In genomic region chr20:41142241-41142640, GRCh38 we compare ENCODE assay signal across 2 cellular contexts.
TF ChIP-seq lines count a peak whose summit lies in the region.

No MANE protein-coding gene starts in this region.

TF ChIP-seq in GM12878, 131 proteins besides CTCF, POLR2A, EP300 and RAD21:
- TF ChIP-seq, protein P1, sequence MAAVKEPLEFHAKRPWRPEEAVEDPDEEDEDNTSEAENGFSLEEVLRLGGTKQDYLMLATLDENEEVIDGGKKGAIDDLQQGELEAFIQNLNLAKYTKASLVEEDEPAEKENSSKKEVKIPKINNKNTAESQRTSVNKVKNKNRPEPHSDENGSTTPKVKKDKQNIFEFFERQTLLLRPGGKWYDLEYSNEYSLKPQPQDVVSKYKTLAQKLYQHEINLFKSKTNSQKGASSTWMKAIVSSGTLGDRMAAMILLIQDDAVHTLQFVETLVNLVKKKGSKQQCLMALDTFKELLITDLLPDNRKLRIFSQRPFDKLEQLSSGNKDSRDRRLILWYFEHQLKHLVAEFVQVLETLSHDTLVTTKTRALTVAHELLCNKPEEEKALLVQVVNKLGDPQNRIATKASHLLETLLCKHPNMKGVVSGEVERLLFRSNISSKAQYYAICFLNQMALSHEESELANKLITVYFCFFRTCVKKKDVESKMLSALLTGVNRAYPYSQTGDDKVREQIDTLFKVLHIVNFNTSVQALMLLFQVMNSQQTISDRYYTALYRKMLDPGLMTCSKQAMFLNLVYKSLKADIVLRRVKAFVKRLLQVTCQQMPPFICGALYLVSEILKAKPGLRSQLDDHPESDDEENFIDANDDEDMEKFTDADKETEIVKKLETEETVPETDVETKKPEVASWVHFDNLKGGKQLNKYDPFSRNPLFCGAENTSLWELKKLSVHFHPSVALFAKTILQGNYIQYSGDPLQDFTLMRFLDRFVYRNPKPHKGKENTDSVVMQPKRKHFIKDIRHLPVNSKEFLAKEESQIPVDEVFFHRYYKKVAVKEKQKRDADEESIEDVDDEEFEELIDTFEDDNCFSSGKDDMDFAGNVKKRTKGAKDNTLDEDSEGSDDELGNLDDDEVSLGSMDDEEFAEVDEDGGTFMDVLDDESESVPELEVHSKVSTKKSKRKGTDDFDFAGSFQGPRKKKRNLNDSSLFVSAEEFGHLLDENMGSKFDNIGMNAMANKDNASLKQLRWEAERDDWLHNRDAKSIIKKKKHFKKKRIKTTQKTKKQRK (IDR thresholded peaks at IDR 0.05; ENCODE audit: low read depth, low read length), result no peak

TF ChIP-seq in neural cell, 6 proteins besides CTCF, POLR2A, EP300 and RAD21 (continued from another document):
- no peak for TF ChIP-seq REST (IDR thresholded peaks at IDR 0.05; ENCODE audit: borderline replicate concordance)
